Comparison of ENCODE assay signal across 2 cellular contexts in the genomic region with DNA sequence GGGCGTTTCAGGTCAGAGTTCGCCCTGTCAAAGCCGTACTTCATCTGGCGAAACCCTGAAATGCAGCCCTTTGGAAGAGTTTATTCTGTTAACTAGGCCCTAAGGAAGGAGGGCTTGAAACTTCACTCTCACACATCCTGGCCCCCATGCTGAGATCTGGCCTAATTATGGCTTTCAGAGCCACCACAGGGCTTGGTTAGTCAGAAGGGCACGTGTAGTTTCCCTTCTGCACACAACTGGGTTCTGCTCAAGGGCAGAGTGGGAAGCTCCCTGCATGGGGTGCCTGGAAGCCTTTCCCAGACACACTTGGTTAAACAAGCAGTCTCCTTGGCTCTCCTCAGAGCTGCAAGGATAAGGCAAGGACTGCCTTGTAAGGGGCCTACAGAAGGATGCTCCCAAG.
TF ChIP-seq lines count a peak whose summit lies in the region.

No MANE protein-coding gene starts in this region.

TF ChIP-seq in GM23338, 12 proteins besides CTCF, POLR2A, EP300 and RAD21 (continues in another document):
- TF ChIP-seq JUNB (IDR thresholded peaks at IDR 0.05; ENCODE audit: unreplicated experiment) (no peak), EZH2 (IDR thresholded peaks at IDR 0.05; ENCODE audit: low read depth, unreplicated experiment) (no peak), CREB1 (CRISPR knock-in tag; IDR thresholded peaks at IDR 0.05; ENCODE audit: low read depth) (no peak), POLR2AphosphoS5 (IDR thresholded peaks at IDR 0.05; ENCODE audit: low read depth) (no peak), EZH2phosphoT487 (IDR thresholded peaks at IDR 0.05; ENCODE audit: unreplicated experiment) (no peak), STAT1 (IDR thresholded peaks at IDR 0.05; ENCODE audit: unreplicated experiment) (no peak), ZNF462 (CRISPR knock-in tag; IDR thresholded peaks at IDR 0.05) (no peak), ZNF114 (CRISPR knock-in tag; IDR thresholded peaks at IDR 0.05) (no peak)
- TF ChIP-seq, protein P1, sequence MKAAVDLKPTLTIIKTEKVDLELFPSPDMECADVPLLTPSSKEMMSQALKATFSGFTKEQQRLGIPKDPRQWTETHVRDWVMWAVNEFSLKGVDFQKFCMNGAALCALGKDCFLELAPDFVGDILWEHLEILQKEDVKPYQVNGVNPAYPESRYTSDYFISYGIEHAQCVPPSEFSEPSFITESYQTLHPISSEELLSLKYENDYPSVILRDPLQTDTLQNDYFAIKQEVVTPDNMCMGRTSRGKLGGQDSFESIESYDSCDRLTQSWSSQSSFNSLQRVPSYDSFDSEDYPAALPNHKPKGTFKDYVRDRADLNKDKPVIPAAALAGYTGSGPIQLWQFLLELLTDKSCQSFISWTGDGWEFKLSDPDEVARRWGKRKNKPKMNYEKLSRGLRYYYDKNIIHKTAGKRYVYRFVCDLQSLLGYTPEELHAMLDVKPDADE (IDR thresholded peaks at IDR 0.05): no peak
- TF ChIP-seq, protein P2, sequence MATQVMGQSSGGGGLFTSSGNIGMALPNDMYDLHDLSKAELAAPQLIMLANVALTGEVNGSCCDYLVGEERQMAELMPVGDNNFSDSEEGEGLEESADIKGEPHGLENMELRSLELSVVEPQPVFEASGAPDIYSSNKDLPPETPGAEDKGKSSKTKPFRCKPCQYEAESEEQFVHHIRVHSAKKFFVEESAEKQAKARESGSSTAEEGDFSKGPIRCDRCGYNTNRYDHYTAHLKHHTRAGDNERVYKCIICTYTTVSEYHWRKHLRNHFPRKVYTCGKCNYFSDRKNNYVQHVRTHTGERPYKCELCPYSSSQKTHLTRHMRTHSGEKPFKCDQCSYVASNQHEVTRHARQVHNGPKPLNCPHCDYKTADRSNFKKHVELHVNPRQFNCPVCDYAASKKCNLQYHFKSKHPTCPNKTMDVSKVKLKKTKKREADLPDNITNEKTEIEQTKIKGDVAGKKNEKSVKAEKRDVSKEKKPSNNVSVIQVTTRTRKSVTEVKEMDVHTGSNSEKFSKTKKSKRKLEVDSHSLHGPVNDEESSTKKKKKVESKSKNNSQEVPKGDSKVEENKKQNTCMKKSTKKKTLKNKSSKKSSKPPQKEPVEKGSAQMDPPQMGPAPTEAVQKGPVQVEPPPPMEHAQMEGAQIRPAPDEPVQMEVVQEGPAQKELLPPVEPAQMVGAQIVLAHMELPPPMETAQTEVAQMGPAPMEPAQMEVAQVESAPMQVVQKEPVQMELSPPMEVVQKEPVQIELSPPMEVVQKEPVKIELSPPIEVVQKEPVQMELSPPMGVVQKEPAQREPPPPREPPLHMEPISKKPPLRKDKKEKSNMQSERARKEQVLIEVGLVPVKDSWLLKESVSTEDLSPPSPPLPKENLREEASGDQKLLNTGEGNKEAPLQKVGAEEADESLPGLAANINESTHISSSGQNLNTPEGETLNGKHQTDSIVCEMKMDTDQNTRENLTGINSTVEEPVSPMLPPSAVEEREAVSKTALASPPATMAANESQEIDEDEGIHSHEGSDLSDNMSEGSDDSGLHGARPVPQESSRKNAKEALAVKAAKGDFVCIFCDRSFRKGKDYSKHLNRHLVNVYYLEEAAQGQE (IDR thresholded peaks at IDR 0.05; ENCODE audit: unreplicated experiment): no peak

TF ChIP-seq in H1, 55 proteins besides CTCF, POLR2A, EP300 and RAD21:
- TF ChIP-seq SIRT6 (IDR thresholded peaks at IDR 0.05; ENCODE audit: low read length) (no peak), FOSL1 (IDR thresholded peaks at IDR 0.05; ENCODE audit: insufficient read depth, low read depth, low read length) (no peak), SAP30 (IDR thresholded peaks at IDR 0.05; ENCODE audit: insufficient read depth, insufficient replicate concordance, low read length) (no peak), ZNF274 (IDR thresholded peaks at IDR 0.05; ENCODE audit: borderline replicate concordance, extremely low read depth, low read length) (no peak), TAF7 (optimal IDR thresholded peaks at IDR 0.05; ENCODE audit: borderline replicate concordance, low read depth, low read length) (no peak), CBX8 (IDR thresholded peaks at IDR 0.05; ENCODE audit: borderline replicate concordance, low read depth, low read length) (no peak), TEAD4 (IDR thresholded peaks at IDR 0.05; ENCODE audit: low read depth, low read length) (no peak), TCF12 (IDR thresholded peaks at IDR 0.05; ENCODE audit: low read depth, low read length) (no peak), MAX (IDR thresholded peaks at IDR 0.05) (no peak), JUND (IDR thresholded peaks at IDR 0.05; ENCODE audit: low read length) (no peak), CTBP2 (IDR thresholded peaks at IDR 0.05; ENCODE audit: borderline replicate concordance, insufficient read depth, insufficient read length, low read length) (no peak), PHF8 (conservative IDR thresholded peaks at IDR 0.05; ENCODE audit: low read depth, low read length) (no peak), RXRA (IDR thresholded peaks at IDR 0.05; ENCODE audit: insufficient read depth, low read depth, low read length) (no peak), RNF2 (IDR thresholded peaks at IDR 0.05; ENCODE audit: borderline replicate concordance, low read depth, low read length, missing control alignments, poor library complexity, severe bottlenecking) (no peak)
- TF ChIP-seq, protein P3, sequence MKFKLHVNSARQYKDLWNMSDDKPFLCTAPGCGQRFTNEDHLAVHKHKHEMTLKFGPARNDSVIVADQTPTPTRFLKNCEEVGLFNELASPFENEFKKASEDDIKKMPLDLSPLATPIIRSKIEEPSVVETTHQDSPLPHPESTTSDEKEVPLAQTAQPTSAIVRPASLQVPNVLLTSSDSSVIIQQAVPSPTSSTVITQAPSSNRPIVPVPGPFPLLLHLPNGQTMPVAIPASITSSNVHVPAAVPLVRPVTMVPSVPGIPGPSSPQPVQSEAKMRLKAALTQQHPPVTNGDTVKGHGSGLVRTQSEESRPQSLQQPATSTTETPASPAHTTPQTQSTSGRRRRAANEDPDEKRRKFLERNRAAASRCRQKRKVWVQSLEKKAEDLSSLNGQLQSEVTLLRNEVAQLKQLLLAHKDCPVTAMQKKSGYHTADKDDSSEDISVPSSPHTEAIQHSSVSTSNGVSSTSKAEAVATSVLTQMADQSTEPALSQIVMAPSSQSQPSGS (IDR thresholded peaks at IDR 0.05; ENCODE audit: low read length): no peak
- TF ChIP-seq, protein P4, sequence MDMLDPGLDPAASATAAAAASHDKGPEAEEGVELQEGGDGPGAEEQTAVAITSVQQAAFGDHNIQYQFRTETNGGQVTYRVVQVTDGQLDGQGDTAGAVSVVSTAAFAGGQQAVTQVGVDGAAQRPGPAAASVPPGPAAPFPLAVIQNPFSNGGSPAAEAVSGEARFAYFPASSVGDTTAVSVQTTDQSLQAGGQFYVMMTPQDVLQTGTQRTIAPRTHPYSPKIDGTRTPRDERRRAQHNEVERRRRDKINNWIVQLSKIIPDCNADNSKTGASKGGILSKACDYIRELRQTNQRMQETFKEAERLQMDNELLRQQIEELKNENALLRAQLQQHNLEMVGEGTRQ (IDR thresholded peaks at IDR 0.05; ENCODE audit: low read length): no peak
